In the genomic region with DNA sequence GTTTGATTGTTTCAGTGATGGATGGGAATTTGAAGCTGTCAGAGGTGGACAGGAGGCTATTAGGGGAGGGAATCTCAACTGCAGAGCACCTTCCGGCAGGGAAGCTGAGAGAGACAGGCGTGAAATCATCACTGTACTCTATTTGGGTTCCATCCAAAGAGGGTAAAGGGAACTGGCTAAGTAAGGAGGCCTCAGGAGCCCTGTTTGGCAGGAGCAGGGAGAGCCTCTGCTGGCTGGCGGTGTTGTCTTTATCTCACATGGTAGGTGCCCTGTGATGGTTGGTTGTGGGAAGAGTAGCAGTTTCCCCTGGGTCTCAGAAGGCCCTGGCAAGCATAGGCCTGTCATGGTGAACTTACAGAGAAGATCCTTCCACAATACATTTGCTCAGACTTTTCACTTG, we compare ENCODE assay signal across 19 cellular contexts. TPM values are rescaled to one million over a fixed set of nuclear protein-coding genes. Genes with fewer than 3 reads are reported as not detected.
DNase-seq lines count a peak whose midpoint lies in the region; ATAC-seq and TF ChIP-seq lines count a peak whose summit lies in the region.
"Had no signal": no experiment of that assay in that cellular context is flagged by ENCODE, and none has a peak within 500 bp of the region (broad histone marks: within the 10 kb centered on the region; RNA-seq: fewer than 3 reads in every experiment).

No MANE protein-coding gene starts in this region.

- H3K4me1 Mint-ChIP-seq in activated CD8-positive, alpha-beta T cell treated with anti-CD3 and anti-CD28 coated beads for 36 hours (ENCODE audit: low read depth) = no peaks in the 10 kb centered on the region

- H2AFZ ChIP-seq in parathyroid adenoma = peak overlapping the region; percentile 25

- 68% methylated on average over 3 of the region's 3 CpGs for WGBS in right cardiac atrium

- no peaks in the 10 kb centered on the region for H3K36me3 Mint-ChIP-seq in activated CD8-positive, alpha-beta T cell treated with anti-CD3 and anti-CD28 coated beads for 36 hours (ENCODE audit: low read depth)
- H3K36me3 Mint-ChIP-seq: CD8-positive, alpha-beta T cell had no signal

- H3K9me3 ChIP-seq in RWPE2 (ENCODE audit: severe bottlenecking) (no peaks in the 10 kb centered on the region), right cardiac atrium (ENCODE audit: control insufficient read depth, low read length) (no peaks in the 10 kb centered on the region), parathyroid adenoma (ENCODE audit: control insufficient read depth, low read length) (no peaks in the 10 kb centered on the region)
- H3K9me3 ChIP-seq: BLaER1 treated with 17β-estradiol and CSF1 and Interleukin-3, amounts not matched to agents 10 nM and 100 nM; SJCRH30 had no signal

- no peak; the same call in 2 of the 3 replicates for ATAC-seq in RWPE2 (ENCODE audit: low read depth)
- peak; percentile 76 for ATAC-seq in Right ventricle myocardium superior (ENCODE audit: poor library complexity)
- ATAC-seq in right cardiac atrium = peak; percentile 73 to 78
- no peak for ATAC-seq in HG02610 (IDR thresholded peaks at IDR 0.05; ENCODE audit: unreplicated experiment)
- no peak for ATAC-seq in activated CD8-positive, alpha-beta T cell treated with anti-CD3 and anti-CD28 coated beads for 36 hours
- ATAC-seq: CD8-positive, alpha-beta T cell; GM12878; HCT116 had no signal

- no peaks in the 10 kb centered on the region for H3K9me3 Mint-ChIP-seq in activated CD8-positive, alpha-beta T cell treated with anti-CD3 and anti-CD28 coated beads for 36 hours
- H3K9me3 Mint-ChIP-seq: CD8-positive, alpha-beta T cell had no signal

- CTCF ChIA-PET in activated CD8-positive, alpha-beta T cell treated with anti-CD3 and anti-CD28 coated beads for 36 hours (lab: Charles Lee) = no interaction called here

- no peak overlapping the region for H3K4me3 Mint-ChIP-seq in activated CD8-positive, alpha-beta T cell treated with anti-CD3 and anti-CD28 coated beads for 36 hours
- H3K4me3 Mint-ChIP-seq: CD8-positive, alpha-beta T cell had no signal

- H3K4me1 ChIP-seq in RWPE2 (ENCODE audit: insufficient read depth, poor library complexity, severe bottlenecking) (no peaks in the 10 kb centered on the region), right cardiac atrium (ENCODE audit: control insufficient read depth, insufficient read depth, low read length) (peaks cover 8% of the 10 kb centered on the region), parathyroid adenoma (peaks cover 2% of the 10 kb centered on the region)
- H3K4me1 ChIP-seq: SJCRH30 had no signal

- H3K79me2 ChIP-seq in parathyroid adenoma = no peaks in the 10 kb centered on the region

- no peak overlapping the region for H3K4me3 ChIP-seq in RWPE2 (ENCODE audit: severe bottlenecking)
- no peak overlapping the region for H3K4me3 ChIP-seq in right cardiac atrium (ENCODE audit: low read length)
- H3K4me3 ChIP-seq in parathyroid adenoma (ENCODE audit: low read depth, low read length) = no peak overlapping the region
- H3K4me3 ChIP-seq: BLaER1 treated with 17β-estradiol and CSF1 and Interleukin-3, amounts not matched to agents 10 nM and 100 nM; GM12878; SJCRH30 had no signal

- H3K27ac ChIP-seq in RWPE2 (ENCODE audit: poor library complexity, severe bottlenecking) (no peak overlapping the region), right cardiac atrium (ENCODE audit: low read length) (peak overlapping the region; percentile 63), parathyroid adenoma (no peak overlapping the region)
- H3K27ac ChIP-seq: BLaER1 treated with 17β-estradiol and CSF1 and Interleukin-3, amounts not matched to agents 10 nM and 100 nM; SJCRH30 had no signal

- intact Hi-C loops in Right ventricle myocardium superior (cut with DNase I) = no loop called here
- intact Hi-C loops in right cardiac atrium (cut with DNase I) = loop anchor here in 1 of 4 donors (10.0 kb wide), 1 partner anchor 195 kb away; no protein-coding TSS in a partner anchor
- intact Hi-C loops in activated CD8-positive, alpha-beta T cell treated with anti-CD3 and anti-CD28 coated beads for 36 hours (cut with micrococcal nuclease) = no loop called here

- no peak overlapping the region for H3K9ac ChIP-seq in parathyroid adenoma
- H3K9ac ChIP-seq: BLaER1 treated with 17β-estradiol and CSF1 and Interleukin-3, amounts not matched to agents 10 nM and 100 nM had no signal

- H3K27me3 ChIP-seq in RWPE2 (ENCODE audit: insufficient read depth, poor library complexity, severe bottlenecking) (no peaks in the 10 kb centered on the region), right cardiac atrium (ENCODE audit: control insufficient read depth, insufficient read depth) (no peaks in the 10 kb centered on the region), parathyroid adenoma (ENCODE audit: control insufficient read depth, insufficient read depth, low read length) (no peaks in the 10 kb centered on the region)
- H3K27me3 ChIP-seq: BLaER1 treated with 17β-estradiol and CSF1 and Interleukin-3, amounts not matched to agents 10 nM and 100 nM; SJCRH30 had no signal

- DNase-seq in RWPE2 (ENCODE audit: low spot score) (peak; percentile 7), Right ventricle myocardium superior (no peak), right cardiac atrium (peak; percentile 43 to 71 (median 68))
- DNase-seq in activated CD8-positive, alpha-beta T cell treated with anti-CD3 and anti-CD28 coated beads for 36 hours = no peak
- no peak for DNase-seq in stimulated activated CD4-positive, alpha-beta T cell treated with anti-CD3 and anti-CD28 coated beads, Interleukin-4, amount 100 ng/mL, for 24 hours
- DNase-seq: Calu3; CD8-positive, alpha-beta T cell; GOT3; KBM-7; NCI-H1694 treated with DMSO at 0.1 percent for 48 hours; OCI-M1; SJCRH30 had no signal

- H3K36me3 ChIP-seq in RWPE2 (ENCODE audit: low read depth) (no peaks in the 10 kb centered on the region), parathyroid adenoma (ENCODE audit: control insufficient read depth, insufficient read depth, low read length) (no peaks in the 10 kb centered on the region)
- H3K36me3 ChIP-seq: BLaER1 treated with 17β-estradiol and CSF1 and Interleukin-3, amounts not matched to agents 10 nM and 100 nM; SJCRH30 had no signal

- TF ChIP-seq CTCF in RWPE2 (IDR thresholded peaks at IDR 0.05; ENCODE audit: poor library complexity, severe bottlenecking) (no peak), parathyroid adenoma (IDR thresholded peaks at IDR 0.05) (no peak)
- no peak for TF ChIP-seq CTCF in activated CD8-positive, alpha-beta T cell treated with anti-CD3 and anti-CD28 coated beads for 36 hours (IDR thresholded peaks at IDR 0.05)

- POLR2A ChIA-PET in activated CD8-positive, alpha-beta T cell treated with anti-CD3 and anti-CD28 coated beads for 36 hours (lab: Charles Lee) = no interaction called here

- no peak overlapping the region for H3K4me2 ChIP-seq in parathyroid adenoma (ENCODE audit: low read length)
- H3K4me2 ChIP-seq: BLaER1 treated with 17β-estradiol and CSF1 and Interleukin-3, amounts not matched to agents 10 nM and 100 nM had no signal

- H3K27ac Mint-ChIP-seq in activated CD8-positive, alpha-beta T cell treated with anti-CD3 and anti-CD28 coated beads for 36 hours = no peak overlapping the region
- H3K27ac Mint-ChIP-seq: CD8-positive, alpha-beta T cell had no signal

- no peaks in the 10 kb centered on the region for H3K27me3 Mint-ChIP-seq in activated CD8-positive, alpha-beta T cell treated with anti-CD3 and anti-CD28 coated beads for 36 hours

RNA-seq across cellular contexts. Expression of a gene that starts 3.3 kb away (rescaled TPM):
- total RNA-seq in Right ventricle myocardium superior (0.40 TPM), right cardiac atrium (under 1 TPM in 3 of 4 donors, not detected in 1; 0.20 to 0.49 (median 0.26) TPM)
- polyA plus RNA-seq in right cardiac atrium = 0.23 TPM
- total RNA-seq in activated CD8-positive, alpha-beta T cell treated with anti-CD3 and anti-CD28 coated beads for 36 hours = not detected
- total RNA-seq: A673; Calu3; CD8-positive, alpha-beta T cell; GM12878; NCI-H460; SJCRH30 had no signal
- polyA plus RNA-seq: GM12878 had no signal

RNA-seq across cellular contexts. Expression of a gene that starts 12.8 kb away (rescaled TPM):
- not detected for total RNA-seq in Right ventricle myocardium superior
- under 1 TPM in 1 of 4 donors, not detected in 3; 0.51 TPM for total RNA-seq in right cardiac atrium
- polyA plus RNA-seq in right cardiac atrium = 0.16 TPM
- not detected for total RNA-seq in activated CD8-positive, alpha-beta T cell treated with anti-CD3 and anti-CD28 coated beads for 36 hours
- total RNA-seq: A673; Calu3; CD8-positive, alpha-beta T cell; GM12878; NCI-H460; SJCRH30 had no signal
- polyA plus RNA-seq: GM12878 had no signal

Comparison
In these comparisons a context has a peak if more than half of its experiments do, and no peak if none do; other contexts are left out.
1. DNase-seq: peak in RWPE2 (single experiment) and right cardiac atrium (3 of 3); none in Right ventricle myocardium superior (single experiment), activated CD8-positive, alpha-beta T cell treated with anti-CD3 and anti-CD28 coated beads for 36 hours (single experiment) and stimulated activated CD4-positive, alpha-beta T cell treated with anti-CD3 and anti-CD28 coated beads, Interleukin-4, amount 100 ng/mL, for 24 hours (single experiment).
2. ATAC-seq: peak in Right ventricle myocardium superior (single experiment) and right cardiac atrium (2 of 2); none in RWPE2 (single experiment), HG02610 (single experiment) and activated CD8-positive, alpha-beta T cell treated with anti-CD3 and anti-CD28 coated beads for 36 hours (single experiment).